Comparison of ENCODE assay signal across 1 cellular context in the genomic region with DNA sequence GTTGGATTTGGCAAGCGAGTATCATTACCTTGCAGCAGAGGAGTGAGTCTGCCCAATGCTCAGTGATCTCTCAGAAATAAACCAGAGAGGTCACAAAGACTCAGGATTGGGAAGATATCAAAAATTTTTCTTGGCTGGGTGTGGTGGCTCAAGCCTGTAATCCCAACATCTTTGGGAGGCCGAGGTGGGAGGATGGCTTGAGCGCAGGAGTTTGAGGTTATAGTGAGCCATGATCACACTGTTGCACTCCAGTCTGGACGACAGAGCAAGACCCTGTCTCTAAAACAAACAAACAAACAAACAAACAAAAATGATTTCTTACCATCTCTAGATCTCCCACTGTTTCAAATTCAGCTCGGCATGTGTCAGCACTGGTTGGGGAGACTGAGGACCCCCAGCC.
TF ChIP-seq lines count a peak whose summit lies in the region.

No MANE protein-coding gene starts in this region.

TF ChIP-seq in GM23338, 12 proteins besides CTCF, POLR2A, EP300 and RAD21:
- TF ChIP-seq EZH2phosphoT487 (IDR thresholded peaks at IDR 0.05; ENCODE audit: unreplicated experiment) (no peak), JUNB (IDR thresholded peaks at IDR 0.05; ENCODE audit: unreplicated experiment) (no peak), ZNF331 (CRISPR knock-in tag; IDR thresholded peaks at IDR 0.05; ENCODE audit: low read depth) (no peak), ZNF114 (CRISPR knock-in tag; IDR thresholded peaks at IDR 0.05) (no peak), EZH2 (IDR thresholded peaks at IDR 0.05; ENCODE audit: low read depth, unreplicated experiment) (no peak), NANOG (IDR thresholded peaks at IDR 0.05; ENCODE audit: borderline replicate concordance) (no peak)
- TF ChIP-seq, protein P1, sequence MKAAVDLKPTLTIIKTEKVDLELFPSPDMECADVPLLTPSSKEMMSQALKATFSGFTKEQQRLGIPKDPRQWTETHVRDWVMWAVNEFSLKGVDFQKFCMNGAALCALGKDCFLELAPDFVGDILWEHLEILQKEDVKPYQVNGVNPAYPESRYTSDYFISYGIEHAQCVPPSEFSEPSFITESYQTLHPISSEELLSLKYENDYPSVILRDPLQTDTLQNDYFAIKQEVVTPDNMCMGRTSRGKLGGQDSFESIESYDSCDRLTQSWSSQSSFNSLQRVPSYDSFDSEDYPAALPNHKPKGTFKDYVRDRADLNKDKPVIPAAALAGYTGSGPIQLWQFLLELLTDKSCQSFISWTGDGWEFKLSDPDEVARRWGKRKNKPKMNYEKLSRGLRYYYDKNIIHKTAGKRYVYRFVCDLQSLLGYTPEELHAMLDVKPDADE (IDR thresholded peaks at IDR 0.05), result no peak
TF ChIP-seq in GM23338: peak in this region for 0.
